Comparison of ENCODE assay signal across 15 cellular contexts in the genomic region with DNA sequence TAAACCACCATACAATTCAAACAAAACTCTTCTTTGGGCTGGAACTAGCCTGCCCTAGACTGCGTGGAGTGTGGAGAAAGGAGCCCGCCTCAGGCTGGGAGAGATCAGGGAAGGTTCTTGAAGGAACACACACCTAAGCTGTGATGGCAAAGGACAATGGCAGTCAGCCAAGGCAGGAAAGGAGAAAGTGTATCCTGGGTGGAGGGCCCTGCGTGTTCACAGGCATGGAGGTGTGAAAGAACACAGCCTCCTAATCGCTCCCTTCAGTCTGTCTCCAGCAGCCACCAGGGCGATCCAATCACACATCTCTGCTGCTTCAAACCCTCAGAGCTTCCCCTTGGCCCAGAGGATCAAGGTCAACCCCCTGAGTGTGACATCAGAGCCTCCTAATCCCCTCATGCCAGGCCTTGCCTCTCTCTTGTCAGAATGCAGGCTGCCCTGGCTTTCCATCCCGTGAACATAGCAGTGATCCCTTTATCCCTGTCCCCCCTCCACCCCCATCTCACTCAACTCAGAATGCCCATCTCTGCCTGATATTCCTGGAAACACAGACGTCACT.
DNase-seq lines count a peak whose midpoint lies in the region; ATAC-seq lines count a peak whose summit lies in the region.
"Had no signal": no experiment of that assay in that cellular context is flagged by ENCODE, and none has a peak within 500 bp of the region (broad histone marks: within the 10 kb centered on the region; RNA-seq: fewer than 3 reads in every experiment).

No MANE protein-coding gene starts in this region.

- H3K36me3 ChIP-seq in BLaER1 = peaks cover 23% of the 10 kb centered on the region; the same call in 1 of the 2 replicates

- H3K9ac ChIP-seq in BLaER1 = no peak overlapping the region

- no peaks in the 10 kb centered on the region for H3K27me3 ChIP-seq in BLaER1
- H3K27me3 ChIP-seq: upper lobe of right lung had no signal

- no peaks in the 10 kb centered on the region for H3K9me3 Mint-ChIP-seq in activated CD8-positive, alpha-beta memory T cell treated with anti-CD3 and anti-CD28 coated beads, Interleukin-2, amount 10 ng/mL, durations not matched to agents 7 days and 5 days (ENCODE audit: low read depth)

- H3K27ac ChIP-seq in BLaER1 (peak overlapping the region; percentile 33; the same call in 1 of the 2 replicates), cingulate gyrus (ENCODE audit: low read depth, low read length) (peak overlapping the region; percentile 99)
- H3K27ac ChIP-seq: upper lobe of right lung had no signal

- H3K4me3 ChIP-seq in BLaER1 = no peak overlapping the region
- H3K4me3 ChIP-seq: upper lobe of right lung had no signal

- H3K9me3 ChIP-seq in BLaER1 = no peaks in the 10 kb centered on the region
- H3K9me3 ChIP-seq: upper lobe of right lung had no signal

- 0 out of 2 replicates have a peak overlapping the region, but pooled peaks have one; percentile 25 for H3K4me2 ChIP-seq in BLaER1

- DNase-seq in NCI-H524 (lab: John Stamatoyannopoulos, UW) (peak; percentile 74 to 85), mucosa of gallbladder (ENCODE audit: low spot score) (peak; percentile 22), DMS114 treated with DMSO at 0.1 percent for 48 hours (lab: John Stamatoyannopoulos, UW; ENCODE audit: unreplicated experiment) (no peak), HPDE6-E6E7 (ENCODE audit: extremely low spot score) (no peak)
- DNase-seq in activated CD8-positive, alpha-beta memory T cell treated with anti-CD3 and anti-CD28 coated beads, Interleukin-2, amount 10 ng/mL, durations not matched to agents 7 days and 5 days = no peak
- DNase-seq: activated CD4-positive, alpha-beta T cell treated with anti-CD3 and anti-CD28 coated beads for 1 hour; cerebellar nuclear complex; EL; kidney glomerular epithelial cell; stimulated activated naive CD4-positive, alpha-beta T cell treated with Interleukin-2 at 50 U/mL for 16 hours; upper lobe of right lung had no signal

- CTCF ChIA-PET in activated CD8-positive, alpha-beta memory T cell treated with anti-CD3 and anti-CD28 coated beads, Interleukin-2, amount 10 ng/mL, durations not matched to agents 7 days and 5 days (lab: Charles Lee) = interaction anchor here (0.5 kb wide), 1 partner anchor 495 kb away, joined by 3 read pairs; no protein-coding TSS in a partner anchor

- ATAC-seq in activated CD8-positive, alpha-beta memory T cell treated with anti-CD3 and anti-CD28 coated beads, Interleukin-2, amount 10 ng/mL, durations not matched to agents 7 days and 5 days = no peak
- ATAC-seq in GM19463 (IDR thresholded peaks at IDR 0.05; ENCODE audit: unreplicated experiment) = no peak
- ATAC-seq: upper lobe of right lung had no signal

- H3K4me1 Mint-ChIP-seq in activated CD8-positive, alpha-beta memory T cell treated with anti-CD3 and anti-CD28 coated beads, Interleukin-2, amount 10 ng/mL, durations not matched to agents 7 days and 5 days = no peaks in the 10 kb centered on the region

- H3K27me3 Mint-ChIP-seq in activated CD8-positive, alpha-beta memory T cell treated with anti-CD3 and anti-CD28 coated beads, Interleukin-2, amount 10 ng/mL, durations not matched to agents 7 days and 5 days = no peaks in the 10 kb centered on the region

- H3K27ac Mint-ChIP-seq in activated CD8-positive, alpha-beta memory T cell treated with anti-CD3 and anti-CD28 coated beads, Interleukin-2, amount 10 ng/mL, durations not matched to agents 7 days and 5 days = no peak overlapping the region

- H4K20me1 ChIP-seq in BLaER1 = no peaks in the 10 kb centered on the region

- no peak overlapping the region for H3K4me3 Mint-ChIP-seq in activated CD8-positive, alpha-beta memory T cell treated with anti-CD3 and anti-CD28 coated beads, Interleukin-2, amount 10 ng/mL, durations not matched to agents 7 days and 5 days
- H3K4me3 Mint-ChIP-seq: CD14-positive monocyte had no signal

- H3K4me1 ChIP-seq in BLaER1 = peaks cover 73% of the 10 kb centered on the region

- H3K36me3 Mint-ChIP-seq in activated CD8-positive, alpha-beta memory T cell treated with anti-CD3 and anti-CD28 coated beads, Interleukin-2, amount 10 ng/mL, durations not matched to agents 7 days and 5 days = no peaks in the 10 kb centered on the region

Comparison
In these comparisons a context has a peak if more than half of its experiments do, and no peak if none do; other contexts are left out.
1. DNase-seq: peak in NCI-H524 (2 of 2) and mucosa of gallbladder (single experiment); none in activated CD8-positive, alpha-beta memory T cell treated with anti-CD3 and anti-CD28 coated beads, Interleukin-2, amount 10 ng/mL, durations not matched to agents 7 days and 5 days (single experiment), DMS114 treated with DMSO at 0.1 percent for 48 hours (single experiment) and HPDE6-E6E7 (single experiment).